Comparison of ENCODE assay signal across 8 cellular contexts in the genomic region with DNA sequence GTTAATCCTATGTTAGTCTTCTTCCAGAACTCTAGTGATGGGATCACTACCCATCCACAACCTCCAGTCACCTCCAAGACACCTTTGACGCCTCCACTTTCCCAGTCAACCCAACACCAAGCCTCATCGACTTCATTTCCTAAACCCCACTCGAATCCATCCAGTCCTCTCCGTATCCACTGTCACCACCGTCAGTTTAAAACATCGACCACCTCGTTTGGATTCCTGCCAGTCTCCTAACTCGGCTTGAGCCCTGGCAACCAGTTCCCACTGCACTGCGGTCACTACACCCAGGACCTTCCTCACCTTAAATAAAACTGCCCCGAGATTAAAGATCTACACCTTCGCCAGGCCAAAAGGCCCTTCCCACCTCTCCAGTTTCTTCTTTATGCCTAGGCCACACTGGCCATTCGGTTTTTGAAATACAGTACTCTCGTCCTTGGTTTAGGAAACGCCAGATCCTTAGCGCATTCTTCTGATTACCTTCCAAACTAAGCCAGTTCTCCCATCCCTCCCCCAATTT. TPM values are rescaled to one million over a fixed set of nuclear protein-coding genes. Genes with fewer than 3 reads are reported as not detected.
DNase-seq lines count a peak whose midpoint lies in the region; ATAC-seq and TF ChIP-seq lines count a peak whose summit lies in the region.

No MANE protein-coding gene starts in this region.

- H3K4me1 ChIP-seq in KMS-11 (ENCODE audit: low read depth, poor library complexity, severe bottlenecking) (peaks cover 18% of the 10 kb centered on the region), mammary epithelial cell (ENCODE audit: insufficient read depth, low read length) (peaks cover 9% of the 10 kb centered on the region), muscle layer of colon (ENCODE audit: insufficient read depth, low read length) (peaks cover 31% of the 10 kb centered on the region)

- H3K27ac ChIP-seq in KMS-11 (peak overlapping the region; percentile 90), mammary epithelial cell (ENCODE audit: insufficient read depth, low read depth, low read length) (peak overlapping the region; percentile 76), muscle layer of colon (ENCODE audit: low read depth, low read length) (peak overlapping the region; percentile 81)

- H3K9ac ChIP-seq in KMS-11 = peak overlapping the region; percentile 63; the same call in 1 of the 2 replicates
- peak overlapping the region; percentile 75 for H3K9ac ChIP-seq in mammary epithelial cell (ENCODE audit: insufficient read depth, low read length)
- peak overlapping the region; percentile 94 for H3K9ac ChIP-seq in muscle layer of colon (ENCODE audit: low read length)

- TF ChIP-seq CTCF in KMS-11 (conservative IDR thresholded peaks at IDR 0.05; ENCODE audit: low read depth, low read length) = no peak
- TF ChIP-seq CTCF in mammary epithelial cell (conservative IDR thresholded peaks at IDR 0.05 in 1 of 2, IDR thresholded peaks at IDR 0.05 in 1 of 2; ENCODE audit: extremely low read depth in 1 of 2, insufficient read depth in 1 of 2, low read depth in 1 of 2, low read length in 2 of 2) = no peak

- H3K4me3 ChIP-seq in KMS-11 (IDR thresholded peaks at IDR 0.05; ENCODE audit: insufficient read depth, low read depth, low read length) = no peak overlapping the region
- H3K4me3 ChIP-seq in mammary epithelial cell (replicated peaks in 1 of 3; ENCODE audit: insufficient read depth in 1 of 3, low read depth in 2 of 3, low read length in 3 of 3) = peak overlapping the region; percentile 58 to 97 (median 87)
- peak overlapping the region; percentile 73 to 94 for H3K4me3 ChIP-seq in muscle layer of colon (ENCODE audit: low read depth in 1 of 2, low read length in 2 of 2)

- H4K20me1 ChIP-seq in KMS-11 (ENCODE audit: insufficient read depth) = no peaks in the 10 kb centered on the region
- H4K20me1 ChIP-seq in mammary epithelial cell (ENCODE audit: insufficient read depth, low read length) = no peaks in the 10 kb centered on the region

- peak overlapping the region; percentile 66 for H3K4me2 ChIP-seq in KMS-11
- peak overlapping the region; percentile 85 for H3K4me2 ChIP-seq in mammary epithelial cell (ENCODE audit: insufficient read depth, low read depth, low read length)

- no TSS peak for BruUV-seq in mammary epithelial cell (replicated peaks; lab: Mats Ljungman, UMichigan)

- H3K9me3 ChIP-seq in mammary epithelial cell (replicated peaks; ENCODE audit: insufficient read depth, low read length) = no peaks in the 10 kb centered on the region
- H3K9me3 ChIP-seq in muscle layer of colon (ENCODE audit: low read length) = no peaks in the 10 kb centered on the region

- WGBS in mammary epithelial cell (ENCODE audit: low coverage, missing lambda C conversion rate) = 27% methylated on average over 12 of the region's 15 CpGs

- intact Hi-C loops in mammary epithelial cell (cut with micrococcal nuclease) (no loop called here), left colon (cut with DNase I, micrococcal nuclease) (no loop called here)

- in situ Hi-C loops in ACHN (cut with HindIII; ENCODE audit: low pct_ligation_motif_present, low pct_unique_long_range_greater_than_20kb, low sequenced_read_pairs) (no loop called here), mammary epithelial cell (cut with MboI; ENCODE audit: low sequenced_read_pairs in 2 of 2) (no loop called here)

- H3K27me3 ChIP-seq in KMS-11 (ENCODE audit: insufficient read depth, low read depth) (no peaks in the 10 kb centered on the region), mammary epithelial cell (ENCODE audit: insufficient read depth, low read length) (no peaks in the 10 kb centered on the region), muscle layer of colon (ENCODE audit: control insufficient read depth in 1 of 2, insufficient read depth in 2 of 2, low read length in 2 of 2) (no peaks in the 10 kb centered on the region)

- peaks cover 14% of the 10 kb centered on the region for H3K79me2 ChIP-seq in KMS-11 (ENCODE audit: insufficient read depth, low read depth)
- peaks cover 44% of the 10 kb centered on the region for H3K79me2 ChIP-seq in mammary epithelial cell (ENCODE audit: insufficient read depth, low read length)

- CTCF ChIA-PET in mammary epithelial cell (lab: Charles Lee; ENCODE audit: low non-redundant PET) = interaction anchor here (0.7 kb wide), 1 partner anchor 43 kb away, joined by 4 read pairs; no protein-coding TSS in a partner anchor

- dilution Hi-C loops in mammary epithelial cell (cut with HindIII; ENCODE audit: low sequenced_read_pairs) = no loop called here

- ATAC-seq in left colon = no peak

- H2AFZ ChIP-seq in KMS-11 (ENCODE audit: low read depth) = peak overlapping the region; percentile 81; the same call in 1 of the 2 replicates
- peak overlapping the region; percentile 99 for H2AFZ ChIP-seq in mammary epithelial cell (ENCODE audit: low read depth, low read length)

- DNase-seq in ACHN = peak; percentile 28
- DNase-seq in mammary epithelial cell = peak; percentile 29
- no peak for DNase-seq in left colon
- no peak for DNase-seq in middle frontal gyrus (ENCODE audit: extremely low spot score, low spot score)
- no peak for DNase-seq in DMS79 (lab: John Stamatoyannopoulos, UW)
- DNase-seq in SKM-1 treated with dmso at 0.1 percent for 144 hours (lab: John Stamatoyannopoulos, UW; ENCODE audit: unreplicated experiment) = no peak

- H3K36me3 ChIP-seq in KMS-11 (ENCODE audit: insufficient read depth) (no peaks in the 10 kb centered on the region), mammary epithelial cell (ENCODE audit: insufficient read depth, low read length) (no peaks in the 10 kb centered on the region), muscle layer of colon (ENCODE audit: insufficient read depth, low read length) (peaks cover 6% of the 10 kb centered on the region)

RNA-seq across cellular contexts. Expression of a gene that starts 1.2 kb away (rescaled TPM):
- 10 to 100 TPM; 32.2 to 35.5 TPM for total RNA-seq in mammary epithelial cell
- polyA plus RNA-seq in mammary epithelial cell = 41.7 TPM
- 21.4 TPM for polyA minus RNA-seq in mammary epithelial cell
- total RNA-seq in left colon = 10 to 100 TPM; 58.9 to 62.7 TPM

RNA-seq across cellular contexts. Expression of a gene that starts 24.7 kb away (rescaled TPM):
- total RNA-seq in mammary epithelial cell (10 to 100 TPM; 62.0 to 69.3 TPM), left colon (10 to 100 TPM; 35.5 to 36.4 TPM)
- polyA plus RNA-seq in mammary epithelial cell = 83.1 TPM
- polyA minus RNA-seq in mammary epithelial cell = 24.3 TPM

Comparison
In these comparisons a context has a peak if more than half of its experiments do, and no peak if none do; other contexts are left out.
1. DNase-seq: peak in ACHN (single experiment) and mammary epithelial cell (single experiment); none in left colon (0 of 2), middle frontal gyrus (single experiment), DMS79 (single experiment) and SKM-1 treated with dmso at 0.1 percent for 144 hours (single experiment).
2. Peak in every context shown above with its lines, with median percentiles within 50 percentile points of each other: H3K27ac ChIP-seq and H3K9ac ChIP-seq.